Comparison of ENCODE assay signal across 19 cellular contexts in the genomic region with DNA sequence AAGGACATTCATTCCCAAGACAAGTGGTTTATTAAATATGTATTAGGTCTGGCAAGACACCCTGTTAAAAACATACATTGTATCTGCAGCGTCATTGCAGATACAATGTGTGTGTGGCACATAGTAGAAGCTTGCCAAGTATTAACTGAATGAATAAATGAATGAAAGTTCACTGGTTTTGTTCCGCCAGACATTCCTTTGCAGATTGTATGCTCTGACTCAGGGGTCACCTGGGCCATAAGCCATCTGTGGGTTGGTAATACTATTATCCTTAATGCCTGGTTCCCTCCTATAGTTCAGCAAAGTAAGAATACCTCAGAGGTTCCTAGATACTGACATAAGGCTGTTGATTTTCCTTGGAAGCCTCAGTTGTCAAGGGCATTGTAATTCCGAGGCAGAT.
A peak's percentile ranks its signal among the peaks of the same experiment; 100 is the strongest.
DNase-seq lines count a peak whose midpoint lies in the region; ATAC-seq, FAIRE-seq and TF ChIP-seq lines count a peak whose summit lies in the region.
"Had no signal": no experiment of that assay in that cellular context is flagged by ENCODE, and none has a peak within 500 bp of the region (broad histone marks: within the 10 kb centered on the region; RNA-seq: fewer than 3 reads in every experiment).

No MANE protein-coding gene starts in this region.

- FAIRE-seq in D721Med (lab: Jason Lieb, UNC), result no peak

- no peaks in the 10 kb centered on the region for H3K27me3 ChIP-seq in WERI-Rb-1 (ENCODE audit: insufficient read depth, low read depth, severe bottlenecking)
- no peaks in the 10 kb centered on the region for H3K27me3 ChIP-seq in fibroblast of lung (ENCODE audit: control insufficient read depth, insufficient read depth, low read length)
- H3K27me3 ChIP-seq: MG63 had no signal

- H3K36me3 ChIP-seq in WERI-Rb-1 (no peaks in the 10 kb centered on the region), fibroblast of lung (ENCODE audit: control insufficient read depth, insufficient read depth, low read length) (no peaks in the 10 kb centered on the region)
- H3K36me3 ChIP-seq: MG63 had no signal

- H4K20me1 ChIP-seq in fibroblast of lung (ENCODE audit: control insufficient read depth, extremely low read depth, insufficient read depth, low read length), result no peaks in the 10 kb centered on the region

- ATAC-seq in HG03354 (IDR thresholded peaks at IDR 0.05; ENCODE audit: poor library complexity, severe bottlenecking, unreplicated experiment) (no peak), GM21360 (IDR thresholded peaks at IDR 0.05; ENCODE audit: unreplicated experiment) (no peak)

- H3K9me3 ChIP-seq in WERI-Rb-1 (ENCODE audit: severe bottlenecking) (no peaks in the 10 kb centered on the region), fibroblast of lung (ENCODE audit: control insufficient read depth, insufficient read depth, low read depth, low read length) (no peaks in the 10 kb centered on the region)
- H3K9me3 ChIP-seq: MG63 had no signal

- no peak overlapping the region for H2AFZ ChIP-seq in fibroblast of lung (ENCODE audit: low read length)

- H3K4me1 ChIP-seq in fibroblast of lung (ENCODE audit: control insufficient read depth, extremely low read depth, insufficient read depth, low read length), result no peaks in the 10 kb centered on the region

- H3K9ac ChIP-seq in fibroblast of lung (ENCODE audit: insufficient read depth, low read length), result no peak overlapping the region

- peak; percentile 41 for DNase-seq in NCI-H526 treated with DMSO at 0.1 percent for 48 hours (lab: John Stamatoyannopoulos, UW)
- no peak for DNase-seq in NCI-H526 (lab: John Stamatoyannopoulos, UW)
- peak; percentile 18 for DNase-seq in WERI-Rb-1
- peak; percentile 12 to 71 for DNase-seq in fibroblast of lung (ENCODE audit: low read depth in 2 of 2)
- DNase-seq in retinal pigment epithelial cell (ENCODE audit: low read depth), result peak; percentile 95
- DNase-seq in D721Med (ENCODE audit: insufficient read length, low spot score), result no peak
- DNase-seq: CD4-positive, alpha-beta memory T cell; DMS79 treated with DMSO at 0.1 percent for 48 hours; GOT3; Karpas-422; MG63; NCI-H1092; NCI-H2081 treated with DMSO at 0.1 percent for 48 hours; NCI-H524 treated with DMSO at 0.1 percent for 48 hours; NK-92 treated with Interleukin-12 subunit alpha and Interleukin-12 subunit beta, amount 100 ng/mL, for 24 hours; SHP77 treated with DMSO at 0.1 percent for 48 hours had no signal

- H3K4me2 ChIP-seq in fibroblast of lung (ENCODE audit: extremely low read depth, insufficient read depth, low read length), result no peak overlapping the region

- no peaks in the 10 kb centered on the region for H3K79me2 ChIP-seq in fibroblast of lung (ENCODE audit: control insufficient read depth, insufficient read depth, low read length)

- no peak overlapping the region for H3K27ac ChIP-seq in WERI-Rb-1
- H3K27ac ChIP-seq in fibroblast of lung (ENCODE audit: insufficient read depth, low read length), result no peak overlapping the region
- H3K27ac ChIP-seq: 22Rv1 had no signal

- no peak for TF ChIP-seq CTCF in WERI-Rb-1 (IDR thresholded peaks at IDR 0.05; ENCODE audit: low read depth, low read length)
- TF ChIP-seq CTCF in fibroblast of lung (conservative IDR thresholded peaks at IDR 0.05 in 1 of 2, IDR thresholded peaks at IDR 0.05 in 1 of 2; ENCODE audit: low read depth in 1 of 2, low read length in 2 of 2), result no peak
- no peak for TF ChIP-seq CTCF in retinal pigment epithelial cell (conservative IDR thresholded peaks at IDR 0.05; ENCODE audit: low read depth, low read length)
- no peak for TF ChIP-seq CTCF in D721Med (IDR thresholded peaks at IDR 0.05; ENCODE audit: insufficient read depth, missing control alignments)

- H3K4me3 ChIP-seq in WERI-Rb-1 (ENCODE audit: low read depth, low read length) (no peak overlapping the region), fibroblast of lung (replicated peaks in 1 of 4; ENCODE audit: control extremely low read depth in 1 of 4, insufficient read depth in 1 of 4, low read depth in 3 of 4, low read length in 4 of 4) (no peak overlapping the region), retinal pigment epithelial cell (ENCODE audit: low read length) (no peak overlapping the region)
- H3K4me3 ChIP-seq: MG63 had no signal

Comparison
In these comparisons a context has a peak if more than half of its experiments do, and no peak if none do; other contexts are left out.
1. DNase-seq: peak in NCI-H526 treated with DMSO at 0.1 percent for 48 hours (single experiment), WERI-Rb-1 (single experiment), fibroblast of lung (2 of 2) and retinal pigment epithelial cell (single experiment); none in NCI-H526 (0 of 2) and D721Med (single experiment).